8 cellular contexts compared by ENCODE assay signal in the genomic region with DNA sequence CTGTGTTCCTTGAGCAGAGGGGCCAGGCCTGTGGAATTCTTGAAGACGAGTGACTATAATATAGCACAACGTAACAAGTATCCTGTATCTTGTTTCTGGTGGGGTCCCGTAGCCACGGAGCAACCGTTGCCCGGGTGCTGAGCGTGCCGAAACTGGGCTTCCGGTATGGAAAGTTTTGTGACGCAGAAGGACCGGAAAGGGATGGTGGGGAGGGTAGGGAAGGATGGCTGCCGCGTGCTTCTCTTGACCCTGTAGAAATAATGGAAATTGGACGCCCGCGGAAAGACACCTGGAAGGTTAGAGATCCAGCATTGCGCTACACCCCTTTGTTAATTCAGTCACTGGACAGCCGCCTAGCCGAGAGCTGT. TPM values are rescaled to one million over a fixed set of nuclear protein-coding genes. Genes with fewer than 3 reads are reported as not detected.
DNase-seq lines count a peak whose midpoint lies in the region; ATAC-seq and TF ChIP-seq lines count a peak whose summit lies in the region.

No MANE protein-coding gene starts in this region.

- peak overlapping the region; percentile 98 for H3K27ac Mint-ChIP-seq in glutamatergic neuron (ENCODE audit: unreplicated experiment)

- H3K4me1 Mint-ChIP-seq in glutamatergic neuron (ENCODE audit: low read depth, unreplicated experiment): peaks cover 7% of the 10 kb centered on the region

- in situ Hi-C loops in KBM-7 (cut with MboI; ENCODE audit: low pct_unique_long_range_greater_than_20kb, low sequenced_read_pairs): no loop called here

- peaks cover 3% of the 10 kb centered on the region for H3K27me3 Mint-ChIP-seq in glutamatergic neuron (ENCODE audit: unreplicated experiment)

- H3K36me3 Mint-ChIP-seq in glutamatergic neuron (ENCODE audit: unreplicated experiment): no peaks in the 10 kb centered on the region

- peaks cover 6% of the 10 kb centered on the region for H3K9me3 Mint-ChIP-seq in glutamatergic neuron (ENCODE audit: unreplicated experiment)

- no peak for TF ChIP-seq CTCF in glutamatergic neuron (IDR thresholded peaks at IDR 0.05; ENCODE audit: partially characterized antibody, unreplicated experiment)

- DNase-seq in KBM-7 (peak; percentile 89), glutamatergic neuron (peak; percentile 52), AG08396 (ENCODE audit: low spot score) (no peak), SIG-M5 (lab: John Stamatoyannopoulos, UW) (no peak), NCI-H524 (lab: John Stamatoyannopoulos, UW) (no peak)
- peak; percentile 66 to 75 for DNase-seq in activated CD4-positive, alpha-beta T cell treated with anti-CD3 and anti-CD28 coated beads, Interleukin-2, amount 50 U/mL, for 48 hours
- peak in 2 of 3 donors; percentile 20 to 33 for DNase-seq in stimulated activated CD4-positive, alpha-beta T cell treated with anti-CD3 and anti-CD28 coated beads, TNF-alpha, amount 100 ng/mL, for 1 hour (ENCODE audit: low read depth in 3 of 3, low spot score in 1 of 3)

- peak; percentile 48 for ATAC-seq in GM18868 (IDR thresholded peaks at IDR 0.05; ENCODE audit: unreplicated experiment)

- peak overlapping the region; percentile 95 for H3K4me3 Mint-ChIP-seq in glutamatergic neuron (ENCODE audit: unreplicated experiment)

RNA-seq across cellular contexts. Expression of gene DDX3Y, which starts 0.8 kb away (rescaled TPM):
- total RNA-seq in glutamatergic neuron (ENCODE audit: unreplicated experiment): 54.0 TPM

Comparison
In these comparisons a context has a peak if more than half of its experiments do, and no peak if none do; other contexts are left out.
1. DNase-seq: peak in KBM-7 (single experiment), activated CD4-positive, alpha-beta T cell treated with anti-CD3 and anti-CD28 coated beads, Interleukin-2, amount 50 U/mL, for 48 hours (2 of 2), glutamatergic neuron (single experiment) and stimulated activated CD4-positive, alpha-beta T cell treated with anti-CD3 and anti-CD28 coated beads, TNF-alpha, amount 100 ng/mL, for 1 hour (2 of 3); none in AG08396 (single experiment), SIG-M5 (single experiment) and NCI-H524 (0 of 2).